In the genomic region with DNA sequence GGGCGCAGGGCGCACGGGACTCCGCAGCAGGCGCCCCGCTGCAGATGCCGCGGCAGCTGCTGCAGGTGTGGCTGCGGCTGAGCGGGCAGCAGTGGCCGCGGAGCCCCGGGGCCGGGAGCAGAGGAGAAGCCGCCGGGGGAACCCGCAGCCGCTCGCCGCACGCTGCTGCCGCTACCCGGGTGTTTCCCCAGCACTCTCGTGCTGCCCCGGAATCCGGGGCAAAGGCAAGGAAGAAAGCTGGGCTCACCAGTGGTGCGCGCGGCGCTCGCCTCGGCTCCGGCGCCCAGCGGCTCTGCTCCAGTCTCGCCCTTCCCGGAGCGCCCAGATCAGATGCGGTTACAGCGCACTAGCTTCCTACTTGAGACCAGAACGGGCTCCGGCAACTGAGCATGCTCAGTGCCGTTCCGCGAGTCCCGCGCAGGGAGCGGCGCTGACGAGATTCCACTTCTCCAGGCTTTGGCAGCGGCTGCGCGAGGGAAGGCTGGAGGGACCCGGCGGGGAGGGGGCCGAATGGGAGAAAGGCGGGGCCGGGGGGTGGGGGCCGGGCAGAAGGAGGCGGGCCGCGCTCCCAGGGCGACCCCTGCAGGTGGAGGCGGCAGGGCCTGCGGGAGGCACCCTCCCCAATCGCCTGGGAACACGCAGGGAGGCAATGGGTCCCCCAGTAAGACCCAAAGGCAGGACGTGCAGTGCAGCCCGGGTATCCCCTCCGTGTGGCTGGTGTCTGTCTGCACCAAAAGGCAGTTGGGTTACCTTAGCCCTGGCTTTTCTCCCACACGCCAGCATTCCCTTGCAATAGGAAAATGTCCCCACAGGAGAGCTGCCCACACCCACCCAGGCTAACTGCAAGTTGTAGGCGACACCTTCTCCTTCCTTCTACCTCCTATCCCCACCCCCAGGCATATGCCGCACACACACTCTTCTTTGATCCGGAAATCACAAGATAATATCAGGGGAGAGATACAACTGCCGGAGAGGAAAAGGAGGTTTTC, we compare ENCODE assay signal across 8 cellular contexts. TPM values are rescaled to one million over a fixed set of nuclear protein-coding genes. Genes with fewer than 3 reads are reported as not detected.
DNase-seq lines count a peak whose midpoint lies in the region; ATAC-seq and TF ChIP-seq lines count a peak whose summit lies in the region.

A gene (minus strand): TSS at position 385 of the 989 bp plus-strand sequence. CDS start 181,288 bp downstream, outside the sequence.

- H3K9me2 ChIP-seq in Loucy (replicated peaks; ENCODE audit: low read depth, low read length), result no peaks in the 10 kb centered on the region

- H2BK5ac ChIP-seq in H9 (ENCODE audit: insufficient read length, low read length), result no peak within 1 kb of the TSS

- H2BK12ac ChIP-seq in H9 (ENCODE audit: insufficient read length, low read depth, low read length), result no peak within 1 kb of the TSS

- H3K27me3 Mint-ChIP-seq in H9 (ENCODE audit: low read depth), result peaks cover 14% of the 10 kb centered on the region

- no peak within 1 kb of the TSS for H3K27ac ChIP-seq in H9 (ENCODE audit: insufficient read length, low read depth, low read length)
- peak within 1 kb of the TSS; percentile 79 for H3K27ac ChIP-seq in RWPE2 (ENCODE audit: poor library complexity, severe bottlenecking)
- H3K27ac ChIP-seq in left ventricle myocardium inferior (replicated peaks), result peak within 1 kb of the TSS; percentile 97

- no peaks in the 10 kb centered on the region; a peak in 1 of 5 replicates for H3K9me3 Mint-ChIP-seq in H9

- intact Hi-C loops in left ventricle myocardium inferior (cut with micrococcal nuclease), result loop anchor here (10.0 kb wide), 1 partner anchor 290 kb away; no protein-coding TSS in a partner anchor

- no peak within 1 kb of the TSS; a peak in 1 of 7 replicates for H3K27ac Mint-ChIP-seq in H9

- no peak within 1 kb of the TSS for H3K23ac ChIP-seq in H9 (ENCODE audit: insufficient read length, low read depth, low read length)

- no peak within 1 kb of the TSS for H3K4ac ChIP-seq in H9 (ENCODE audit: low read depth, low read length)

- peaks cover 42 to 49% of the 10 kb centered on the region in 2 experiments for H3K4me1 Mint-ChIP-seq in H9

- peak; percentile 72 for TF ChIP-seq CTCF in GM10266 (IDR thresholded peaks at IDR 0.05; ENCODE audit: control insufficient read depth, insufficient read depth, low read depth, missing control alignments)
- peak; percentile 97 for TF ChIP-seq CTCF in H9 (conservative IDR thresholded peaks at IDR 0.05)
- TF ChIP-seq CTCF in Loucy (conservative IDR thresholded peaks at IDR 0.05; ENCODE audit: low read length), result peak; percentile 63
- TF ChIP-seq CTCF in RWPE2 (IDR thresholded peaks at IDR 0.05; ENCODE audit: poor library complexity, severe bottlenecking), result peak; percentile 97
- peak; percentile 95 for TF ChIP-seq CTCF in left ventricle myocardium inferior (IDR thresholded peaks at IDR 0.05; ENCODE audit: borderline replicate concordance)

- H4K91ac ChIP-seq in H9 (ENCODE audit: insufficient read length, low read depth, low read length), result no peak within 1 kb of the TSS

- H2BK15ac ChIP-seq in H9 (ENCODE audit: low read depth, low read length), result no peak within 1 kb of the TSS; the same call in 1 of the 2 replicates

- peak within 1 kb of the TSS; percentile 81 to 93 for H3K4me3 Mint-ChIP-seq in H9

- H3K14ac ChIP-seq in H9 (ENCODE audit: insufficient read depth, low read length), result peak within 1 kb of the TSS; percentile 85

- H3K56ac ChIP-seq in H9 (ENCODE audit: insufficient read length, low read depth, low read length), result no peak within 1 kb of the TSS

- DNase-seq in GM10266 (ENCODE audit: extremely low spot score), result peak; percentile 90
- peak; percentile 97 for DNase-seq in H9
- peak; percentile 95 for DNase-seq in RWPE2 (ENCODE audit: low spot score)
- DNase-seq in anterior cingulate cortex (lab: John Stamatoyannopoulos, UW), result peak; percentile 63 to 96 (median 92)
- peak; percentile 94 for DNase-seq in left ventricle myocardium inferior
- peak; percentile 96 for DNase-seq in pons (ENCODE audit: low spot score)
- no peak for DNase-seq in effector CD8-positive, alpha-beta T cell (lab: John Stamatoyannopoulos, UW)

- H2BK120ac ChIP-seq in H9 (ENCODE audit: low read depth, low read length, poor library complexity, severe bottlenecking), result no peak within 1 kb of the TSS

- no peak within 1 kb of the TSS for H4K8ac ChIP-seq in H9 (replicated peaks; ENCODE audit: insufficient read length, low read depth, low read length)

- H3K4me2 ChIP-seq in H9 (ENCODE audit: insufficient read depth, insufficient read length, low read length) (peak within 1 kb of the TSS; percentile 79), Loucy (ENCODE audit: low read depth, low read length, poor library complexity, severe bottlenecking) (peak within 1 kb of the TSS; percentile 77)

- no peak within 1 kb of the TSS for H2AK5ac ChIP-seq in H9 (ENCODE audit: insufficient read length, low read length)

- H3K9ac ChIP-seq in H9 (ENCODE audit: extremely low read depth, insufficient read length, low read length) (peak within 1 kb of the TSS; percentile 85), Loucy (ENCODE audit: low read depth, low read length, poor library complexity, severe bottlenecking) (peak within 1 kb of the TSS; percentile 53)

- ATAC-seq in RWPE2 (ENCODE audit: low read depth), result peak; percentile 79

- no peak within 1 kb of the TSS for H4K5ac ChIP-seq in H9 (ENCODE audit: insufficient read length, low read depth, low read length)

- no peaks in the 10 kb centered on the region for H3K36me3 ChIP-seq in Loucy (ENCODE audit: insufficient read depth, low read length)
- H3K36me3 ChIP-seq in RWPE2 (ENCODE audit: low read depth), result peaks cover 11% of the 10 kb centered on the region
- no peaks in the 10 kb centered on the region for H3K36me3 ChIP-seq in left ventricle myocardium inferior

- H3T11ph ChIP-seq in H9 (ENCODE audit: low read length), result no peak within 1 kb of the TSS

- H2BK20ac ChIP-seq in H9 (ENCODE audit: low read depth, low read length, poor library complexity, severe bottlenecking), result no peak within 1 kb of the TSS

- 0 out of 2 replicates have a peak, but pooled peaks cover 4% of the 10 kb centered on the region for H3F3A ChIP-seq in Loucy (ENCODE audit: low read depth)

- H2AFZ ChIP-seq in H9 (ENCODE audit: low read length) (no peak within 1 kb of the TSS), Loucy (ENCODE audit: low read length) (peak within 1 kb of the TSS; percentile 98)

- H3K79me2 ChIP-seq in H9 (ENCODE audit: insufficient read depth, low read length), result peaks cover 3% of the 10 kb centered on the region; the same call in 1 of the 2 replicates
- no peaks in the 10 kb centered on the region for H3K79me2 ChIP-seq in Loucy (ENCODE audit: insufficient read depth, low read length)

- H4K20me1 ChIP-seq in H9 (ENCODE audit: control insufficient read depth, insufficient read depth, insufficient read length), result no peaks in the 10 kb centered on the region
- H4K20me1 ChIP-seq in Loucy (ENCODE audit: insufficient read depth, low read length, poor library complexity, severe bottlenecking), result no peaks in the 10 kb centered on the region

- H3K4me1 ChIP-seq in H9 (ENCODE audit: insufficient read depth, low read length), result peaks cover 3% of the 10 kb centered on the region; the same call in 1 of the 2 replicates
- H3K4me1 ChIP-seq in Loucy (ENCODE audit: insufficient read depth, low read length, poor library complexity, severe bottlenecking), result peaks cover 19% of the 10 kb centered on the region
- H3K4me1 ChIP-seq in RWPE2 (ENCODE audit: insufficient read depth, poor library complexity, severe bottlenecking), result peaks cover 26% of the 10 kb centered on the region
- H3K4me1 ChIP-seq in left ventricle myocardium inferior, result peaks cover 72% of the 10 kb centered on the region

- H3K36me3 Mint-ChIP-seq in H9 (ENCODE audit: insufficient read depth in 1 of 3, low read depth in 3 of 3), result no peaks in the 10 kb centered on the region

- H3K27me3 ChIP-seq in H9 (ENCODE audit: insufficient read depth, low read length) (peaks cover 2% of the 10 kb centered on the region; the same call in 1 of the 2 replicates), Loucy (ENCODE audit: insufficient read depth, low read length, poor library complexity, severe bottlenecking) (peaks cover 18% of the 10 kb centered on the region), RWPE2 (ENCODE audit: insufficient read depth, poor library complexity, severe bottlenecking) (no peaks in the 10 kb centered on the region), left ventricle myocardium inferior (ENCODE audit: low read depth) (no peaks in the 10 kb centered on the region)

- H3K9me3 ChIP-seq in H9 (ENCODE audit: control insufficient read depth, low read depth, low read length) (no peaks in the 10 kb centered on the region), Loucy (ENCODE audit: insufficient read depth, low read depth, low read length) (no peaks in the 10 kb centered on the region), RWPE2 (ENCODE audit: severe bottlenecking) (no peaks in the 10 kb centered on the region), left ventricle myocardium inferior (replicated peaks) (no peaks in the 10 kb centered on the region)

- whole genome bisulfite sequencing in H9 (ENCODE audit: extremely low coverage, insufficient read length, low lambda C conversion rate), result no CpG with 5 or more reads among the region's 75 CpGs

- peak within 1 kb of the TSS; percentile 86 for H3K4me3 ChIP-seq in Loucy (ENCODE audit: low read length, poor library complexity, severe bottlenecking)
- peak within 1 kb of the TSS; percentile 52 for H3K4me3 ChIP-seq in RWPE2 (ENCODE audit: severe bottlenecking)
- peak within 1 kb of the TSS; percentile 99 for H3K4me3 ChIP-seq in left ventricle myocardium inferior

- H3K79me1 ChIP-seq in H9 (ENCODE audit: insufficient read depth, low read depth, low read length, poor library complexity, severe bottlenecking), result peaks cover 3% of the 10 kb centered on the region

- H3K18ac ChIP-seq in H9 (ENCODE audit: insufficient read length, low read depth, low read length), result peak within 1 kb of the TSS; percentile 43

- H3K23me2 ChIP-seq in H9 (ENCODE audit: insufficient read length, low read depth, low read length, poor library complexity, severe bottlenecking), result peaks cover 14% of the 10 kb centered on the region

RNA-seq across cellular contexts. Expression of the gene that starts here (rescaled TPM):
- total RNA-seq in H9 (2021), result 36.3 and 39.6 TPM in 2 replicates
- total RNA-seq in left ventricle myocardium inferior, result 23.5 TPM
